Comparison of ENCODE assay signal across 1 cellular context in the genomic region with DNA sequence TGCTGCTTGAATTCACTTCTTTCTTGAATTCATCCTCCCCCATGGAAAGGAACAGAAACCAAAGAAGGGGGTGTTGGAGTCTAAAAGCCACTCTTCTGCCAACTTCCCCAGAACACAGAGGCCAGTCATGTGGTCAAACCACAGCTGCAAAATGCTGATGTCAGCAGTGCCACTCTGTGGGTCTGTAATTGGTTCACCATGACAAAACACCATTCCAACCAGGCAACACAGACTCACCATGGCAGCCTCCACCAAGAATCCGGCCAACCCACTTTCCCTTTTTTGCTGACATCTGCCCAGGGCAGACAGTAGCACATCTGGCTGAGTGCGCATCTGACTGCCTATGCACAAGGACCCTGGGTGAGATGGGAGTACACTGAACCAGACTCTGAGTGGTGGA.
TF ChIP-seq lines count a peak whose summit lies in the region.

No MANE protein-coding gene starts in this region.

TF ChIP-seq in H1, 55 proteins besides CTCF, POLR2A, EP300 and RAD21:
- peak; percentile 63; the same call in 1 of the 2 replicates for TF ChIP-seq MAFK (IDR thresholded peaks at IDR 0.05; ENCODE audit: low read depth, low read length)
- no peak for TF ChIP-seq TAF1 (IDR thresholded peaks at IDR 0.05; ENCODE audit: low read depth, low read length)
- no peak for TF ChIP-seq CTBP2 (IDR thresholded peaks at IDR 0.05; ENCODE audit: borderline replicate concordance, insufficient read depth, insufficient read length, low read length)
